ENCODE assay signal across 31 cellular contexts in genomic region chr21:36785615-36786014, GRCh38.
"Had no signal": no experiment of that assay in that cellular context is flagged by ENCODE, and none has a peak within 500 bp of the region (broad histone marks: within the 10 kb centered on the region; RNA-seq: fewer than 3 reads in every experiment).

No MANE protein-coding gene starts in this region.

- H3K27me3 ChIP-seq: brain microvascular endothelial cell, cardiac muscle cell, SJSA1 had no signal

- H3K36me3 Mint-ChIP-seq: activated naive CD4-positive, alpha-beta T cell treated with anti-CD3 and anti-CD28 coated beads, Interleukin-2, amount 10 ng/mL, durations not matched to agents 7 days and 5 days had no signal

- H3K9me2 ChIP-seq: SK-N-SH had no signal

- H3K4me3 Mint-ChIP-seq: activated B cell treated with CpG ODN at 0.5 μM for 24 hours; activated CD4-positive, alpha-beta memory T cell treated with anti-CD3 and anti-CD28 coated beads for 36 hours; activated naive CD4-positive, alpha-beta T cell treated with anti-CD3 and anti-CD28 coated beads, Interleukin-2, amount 10 ng/mL, durations not matched to agents 7 days and 5 days; activated naive CD8-positive, alpha-beta T cell; activated naive CD8-positive, alpha-beta T cell treated with anti-CD3 and anti-CD28 coated beads, Interleukin-2, amount 50 U/mL, for 24 hours; activated T-cell treated with anti-CD3 and anti-CD28 coated beads, Interleukin-2, amount 50 U/mL, for 4 hours; activated T-helper 1 cell treated with anti-CD3 and anti-CD28 coated beads, Interleukin-12 subunit alpha, Interleukin-12 subunit beta, Interleukin-2, Interleukin-4 antibody, amounts not matched to agents 30 ng/mL and 10 ng/mL and 1 ng/mL, durations not matched to agents 14 hours and 24 hours and 36 hours; central memory CD8-positive, alpha-beta T cell; T-helper 1 cell treated with Interleukin-12 subunit alpha and Interleukin-12 subunit beta and Interleukin-4 antibody, amounts not matched to agents 30 μg/mL and 1 μg/mL, for 36 hours; T-helper 2 cell treated with Interferon-gamma antibody and Interleukin-4, amounts not matched to agents 5 μg/mL and 100 μg/mL, for 36 hours had no signal

- H3K27me3 Mint-ChIP-seq: activated B cell treated with CpG ODN at 0.5 μM for 24 hours; activated CD4-positive, alpha-beta memory T cell treated with anti-CD3 and anti-CD28 coated beads for 36 hours; activated naive CD4-positive, alpha-beta T cell treated with anti-CD3 and anti-CD28 coated beads, Interleukin-2, amount 10 ng/mL, durations not matched to agents 7 days and 5 days; activated naive CD8-positive, alpha-beta T cell; activated naive CD8-positive, alpha-beta T cell treated with anti-CD3 and anti-CD28 coated beads, Interleukin-2, amount 50 U/mL, for 24 hours; central memory CD8-positive, alpha-beta T cell had no signal

- H3K36me3 ChIP-seq: brain microvascular endothelial cell, cardiac muscle cell, SJSA1 had no signal

- H3K27ac ChIP-seq: brain microvascular endothelial cell, cardiac muscle cell, SJSA1 had no signal

- H3K27ac Mint-ChIP-seq: activated B cell treated with CpG ODN at 0.5 μM for 24 hours; activated CD4-positive, alpha-beta memory T cell treated with anti-CD3 and anti-CD28 coated beads for 36 hours; activated naive CD4-positive, alpha-beta T cell treated with anti-CD3 and anti-CD28 coated beads, Interleukin-2, amount 10 ng/mL, durations not matched to agents 7 days and 5 days; activated naive CD8-positive, alpha-beta T cell; activated naive CD8-positive, alpha-beta T cell treated with anti-CD3 and anti-CD28 coated beads, Interleukin-2, amount 50 U/mL, for 24 hours; activated T-helper 1 cell treated with anti-CD3 and anti-CD28 coated beads, Interleukin-12 subunit alpha, Interleukin-12 subunit beta, Interleukin-2, Interleukin-4 antibody, amounts not matched to agents 30 ng/mL and 10 ng/mL and 1 ng/mL, durations not matched to agents 14 hours and 24 hours and 36 hours; T-helper 1 cell treated with Interleukin-12 subunit alpha and Interleukin-12 subunit beta and Interleukin-4 antibody, amounts not matched to agents 30 μg/mL and 1 μg/mL, for 36 hours; T-helper 2 cell treated with Interferon-gamma antibody and Interleukin-4, amounts not matched to agents 5 μg/mL and 100 μg/mL, for 36 hours had no signal

- DNase-seq: activated B cell treated with CpG ODN at 0.5 μM for 24 hours; activated CD4-positive, alpha-beta memory T cell treated with anti-CD3 and anti-CD28 coated beads for 36 hours; activated CD4-positive, alpha-beta T cell treated with anti-CD3 and anti-CD28 coated beads for 4 hours; activated CD4-positive, alpha-beta T cell treated with anti-CD3 and anti-CD28 coated beads, Interleukin-2, amount 50 U/mL, for 1 hour; activated CD4-positive, CD25-positive, alpha-beta regulatory T cell treated with anti-CD3 and anti-CD28 coated beads, Interleukin-2, amount 50 U/mL, for 72 hours; activated CD8-positive, alpha-beta memory T cell treated with anti-CD3 and anti-CD28 coated beads, Interleukin-2, amount 50 U/mL, for 4 hours; activated effector memory CD4-positive, alpha-beta T cell treated with Interleukin-2 at 50 U/mL for 16 hours; activated naive CD4-positive, alpha-beta T cell treated with anti-CD3 and anti-CD28 coated beads, Interleukin-2, amount 10 ng/mL, durations not matched to agents 7 days and 5 days; activated naive CD8-positive, alpha-beta T cell treated with anti-CD3 and anti-CD28 coated beads, Interleukin-2, amount 50 U/mL, for 24 hours; activated T-cell treated with anti-CD3 and anti-CD28 coated beads for 4 hours; activated T-cell treated with anti-CD3 and anti-CD28 coated beads, Interleukin-2, amount 50 U/mL, for 4 hours; amniotic stem cell; aorta; brain microvascular endothelial cell; NCI-H1105; NCI-H1436; NCI-H1694; NCI-H1930; NCI-H2081 treated with DMSO at 0.1 percent for 48 hours; NCI-H345; NCI-H524 treated with DMSO at 0.1 percent for 48 hours; SHP77 treated with DMSO at 0.1 percent for 48 hours; SK-N-SH had no signal

- H3K9me3 ChIP-seq: SJSA1, SK-N-SH had no signal

- ATAC-seq: activated naive CD8-positive, alpha-beta T cell treated with anti-CD3 and anti-CD28 coated beads, Interleukin-2, amount 50 U/mL, for 24 hours; activated T-cell treated with anti-CD3 and anti-CD28 coated beads, Interleukin-2, amount 50 U/mL, for 4 hours; Panc1 had no signal

- H3K4me2 ChIP-seq: SK-N-SH had no signal

- H3K4me1 Mint-ChIP-seq: activated B cell treated with CpG ODN at 0.5 μM for 24 hours; activated naive CD8-positive, alpha-beta T cell treated with anti-CD3 and anti-CD28 coated beads, Interleukin-2, amount 50 U/mL, for 24 hours had no signal

- H3K9ac ChIP-seq: SK-N-SH had no signal

- H3K4me3 ChIP-seq: cardiac muscle cell, SJSA1 had no signal

- H3K9me3 Mint-ChIP-seq: activated CD4-positive, alpha-beta memory T cell treated with anti-CD3 and anti-CD28 coated beads for 36 hours; activated naive CD4-positive, alpha-beta T cell treated with anti-CD3 and anti-CD28 coated beads, Interleukin-2, amount 10 ng/mL, durations not matched to agents 7 days and 5 days; activated naive CD8-positive, alpha-beta T cell treated with anti-CD3 and anti-CD28 coated beads, Interleukin-2, amount 50 U/mL, for 24 hours; activated T-cell treated with anti-CD3 and anti-CD28 coated beads, Interleukin-2, amount 50 U/mL, for 4 hours; activated T-helper 1 cell treated with anti-CD3 and anti-CD28 coated beads, Interleukin-12 subunit alpha, Interleukin-12 subunit beta, Interleukin-2, Interleukin-4 antibody, amounts not matched to agents 30 ng/mL and 10 ng/mL and 1 ng/mL, durations not matched to agents 14 hours and 24 hours and 36 hours; central memory CD8-positive, alpha-beta T cell; T-helper 1 cell treated with Interleukin-12 subunit alpha and Interleukin-12 subunit beta and Interleukin-4 antibody, amounts not matched to agents 30 μg/mL and 1 μg/mL, for 36 hours; T-helper 2 cell treated with Interferon-gamma antibody and Interleukin-4, amounts not matched to agents 5 μg/mL and 100 μg/mL, for 36 hours had no signal
